18 cellular contexts compared by ENCODE assay signal in genomic region chr1:178693368-178693767, GRCh38. TPM values are rescaled to one million over a fixed set of nuclear protein-coding genes. Genes with fewer than 3 reads are reported as not detected.
DNase-seq lines count a peak whose midpoint lies in the region; TF ChIP-seq lines count a peak whose summit lies in the region.
"Had no signal": no experiment of that assay in that cellular context is flagged by ENCODE, and none has a peak within 500 bp of the region (broad histone marks: within the 10 kb centered on the region; RNA-seq: fewer than 3 reads in every experiment).

No MANE protein-coding gene starts in this region.

- DNase-seq in BJ (ENCODE audit: low read depth) = no peak
- peak; percentile 18 for DNase-seq in LHCN-M2 (ENCODE audit: low read depth)
- DNase-seq in endothelial cell (ENCODE audit: low spot score) = peak; percentile 15
- peak; percentile 42 for DNase-seq in left kidney (ENCODE audit: low read depth, low spot score)
- no peak for DNase-seq in NCI-H1048 (lab: John Stamatoyannopoulos, UW)
- DNase-seq in NCI-H128 (lab: John Stamatoyannopoulos, UW; ENCODE audit: unreplicated experiment) = no peak
- no peak for DNase-seq in dorsolateral prefrontal cortex
- DNase-seq in activated CD4-positive, alpha-beta T cell treated with anti-CD3 and anti-CD28 coated beads, Interleukin-2, amount 50 U/mL, for 1 hour = no peak
- DNase-seq: activated CD4-positive, CD25-positive, alpha-beta regulatory T cell treated with anti-CD3 and anti-CD28 coated beads, Interleukin-2, amount 50 U/mL, for 72 hours; activated naive CD8-positive, alpha-beta T cell treated with anti-CD3 and anti-CD28 coated beads, Interleukin-2, amount 10 ng/mL, durations not matched to agents 7 days and 5 days; activated T-cell treated with anti-CD3 and anti-CD28 coated beads for 4 hours; midbrain; NCI-H1930; NCI-H524 treated with DMSO at 0.1 percent for 48 hours; nucleus accumbens; uterus had no signal

- H3K4me3 Mint-ChIP-seq in endothelial cell (ENCODE audit: unreplicated experiment) = no peak overlapping the region
- H3K4me3 Mint-ChIP-seq: activated naive CD8-positive, alpha-beta T cell treated with anti-CD3 and anti-CD28 coated beads, Interleukin-2, amount 10 ng/mL, durations not matched to agents 7 days and 5 days; stimulated activated naive CD8-positive, alpha-beta T cell treated with anti-CD3 and anti-CD28 coated beads, Interleukin-15, Interleukin-2, amounts not matched to agents 100 ng/mL and 50 ng/mL, for 24 hours had no signal

- no peaks in the 10 kb centered on the region for H3K36me3 ChIP-seq in BJ (ENCODE audit: control insufficient read depth, insufficient read depth, low read length)
- H3K36me3 ChIP-seq: uterus had no signal

- no peaks in the 10 kb centered on the region for H3K27me3 ChIP-seq in BJ (ENCODE audit: control insufficient read depth, insufficient read depth, low read length)
- no peaks in the 10 kb centered on the region for H3K27me3 ChIP-seq in dorsolateral prefrontal cortex
- H3K27me3 ChIP-seq: uterus had no signal

- no peaks in the 10 kb centered on the region for H3K27me3 Mint-ChIP-seq in endothelial cell (ENCODE audit: unreplicated experiment)
- H3K27me3 Mint-ChIP-seq: activated naive CD8-positive, alpha-beta T cell treated with anti-CD3 and anti-CD28 coated beads, Interleukin-2, amount 10 ng/mL, durations not matched to agents 7 days and 5 days; stimulated activated naive CD8-positive, alpha-beta T cell treated with anti-CD3 and anti-CD28 coated beads, Interleukin-15, Interleukin-2, amounts not matched to agents 100 ng/mL and 50 ng/mL, for 24 hours had no signal

- CTCF ChIA-PET in BJ (lab: Yijun Ruan, JAX) = no interaction called here

- intact Hi-C loops in dorsolateral prefrontal cortex (cut with DNase I) = no loop called here

- TF ChIP-seq CTCF in BJ (IDR thresholded peaks at IDR 0.05; ENCODE audit: insufficient read depth, low read depth, low read length) (peak; percentile 24), endothelial cell (IDR thresholded peaks at IDR 0.05; ENCODE audit: unreplicated experiment) (no peak), dorsolateral prefrontal cortex (IDR thresholded peaks at IDR 0.05 in 54 of 56, conservative IDR thresholded peaks at IDR 0.05 in 2 of 56; ENCODE audit: low read depth in 1 of 56, partially characterized antibody in 56 of 56) (no peak)

- POLR2A ChIA-PET in BJ (lab: Charles Lee) = no interaction called here

- no peaks in the 10 kb centered on the region for H3K4me1 Mint-ChIP-seq in endothelial cell (ENCODE audit: unreplicated experiment)
- H3K4me1 Mint-ChIP-seq: activated naive CD8-positive, alpha-beta T cell treated with anti-CD3 and anti-CD28 coated beads, Interleukin-2, amount 10 ng/mL, durations not matched to agents 7 days and 5 days had no signal

- H3K4me3 ChIP-seq in BJ (ENCODE audit: low read depth, low read length) = no peak overlapping the region
- no peak overlapping the region for H3K4me3 ChIP-seq in dorsolateral prefrontal cortex
- H3K4me3 ChIP-seq: skin epidermis, uterus had no signal

- H3K27ac ChIP-seq in dorsolateral prefrontal cortex = no peak overlapping the region
- H3K27ac ChIP-seq: skin epidermis, uterus had no signal

- H3K9me3 Mint-ChIP-seq in endothelial cell (ENCODE audit: unreplicated experiment) = no peaks in the 10 kb centered on the region
- H3K9me3 Mint-ChIP-seq: activated naive CD8-positive, alpha-beta T cell treated with anti-CD3 and anti-CD28 coated beads, Interleukin-2, amount 10 ng/mL, durations not matched to agents 7 days and 5 days; stimulated activated naive CD8-positive, alpha-beta T cell treated with anti-CD3 and anti-CD28 coated beads, Interleukin-15, Interleukin-2, amounts not matched to agents 100 ng/mL and 50 ng/mL, for 24 hours had no signal

- no peaks in the 10 kb centered on the region for H3K36me3 Mint-ChIP-seq in endothelial cell (ENCODE audit: low read depth, unreplicated experiment)
- H3K36me3 Mint-ChIP-seq: activated naive CD8-positive, alpha-beta T cell treated with anti-CD3 and anti-CD28 coated beads, Interleukin-2, amount 10 ng/mL, durations not matched to agents 7 days and 5 days had no signal

- no peak overlapping the region for H3K27ac Mint-ChIP-seq in endothelial cell (ENCODE audit: unreplicated experiment)
- H3K27ac Mint-ChIP-seq: activated naive CD8-positive, alpha-beta T cell treated with anti-CD3 and anti-CD28 coated beads, Interleukin-2, amount 10 ng/mL, durations not matched to agents 7 days and 5 days; stimulated activated naive CD8-positive, alpha-beta T cell treated with anti-CD3 and anti-CD28 coated beads, Interleukin-15, Interleukin-2, amounts not matched to agents 100 ng/mL and 50 ng/mL, for 24 hours had no signal

RNA-seq across cellular contexts. Expression of gene RALGPS2, which starts 31.7 kb away (rescaled TPM):
- polyA plus RNA-seq in BJ (2011; rRNA removed) = 27.7 and 40.9 TPM in 2 replicates
- polyA minus RNA-seq in BJ (2011; rRNA and poly(A)+ RNA removed) = 19.7 and 38.0 TPM in 2 replicates
- total RNA-seq in LHCN-M2 (2014; rRNA removed) (26.2 and 33.1 TPM in 2 replicates), endothelial cell (ENCODE audit: unreplicated experiment) (29.8 TPM), dorsolateral prefrontal cortex (10 to 100 TPM in 115 of 120 experiments, 1 to 10 TPM in 5; 6.9 to 25.1 (median 15.1) TPM)
- 3.6 TPM for polyA plus RNA-seq in LHCN-M2 (2012)

Comparison
In these comparisons a context has a peak if more than half of its experiments do, and no peak if none do; other contexts are left out.
1. DNase-seq: peak in LHCN-M2 (single experiment), endothelial cell (single experiment) and left kidney (single experiment); none in BJ (single experiment), NCI-H1048 (single experiment), NCI-H128 (single experiment), dorsolateral prefrontal cortex (0 of 10) and activated CD4-positive, alpha-beta T cell treated with anti-CD3 and anti-CD28 coated beads, Interleukin-2, amount 50 U/mL, for 1 hour (single experiment).